In the genomic region with DNA sequence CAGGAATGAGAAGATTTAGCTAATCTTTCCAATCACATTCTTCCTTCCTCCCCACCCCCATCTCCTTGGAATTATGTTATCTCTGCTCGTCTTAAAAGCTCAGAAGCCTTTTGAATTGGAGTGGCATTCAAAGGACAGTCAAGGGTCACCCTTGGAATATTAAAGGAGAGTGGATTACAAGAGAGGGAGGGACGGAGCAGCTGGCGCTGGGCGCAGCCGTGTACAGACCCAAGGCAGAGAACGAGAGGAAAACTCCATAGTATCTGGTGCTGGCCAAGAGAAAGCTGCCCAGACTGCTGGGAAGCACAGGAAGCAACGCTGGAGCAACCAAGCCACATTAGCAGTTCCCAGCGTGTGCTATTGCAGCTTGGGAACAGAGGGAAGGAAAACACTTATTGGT, we compare ENCODE assay signal across 13 cellular contexts.
DNase-seq lines count a peak whose midpoint lies in the region; ATAC-seq and TF ChIP-seq lines count a peak whose summit lies in the region.
"Had no signal": no experiment of that assay in that cellular context is flagged by ENCODE, and none has a peak within 500 bp of the region (broad histone marks: within the 10 kb centered on the region; RNA-seq: fewer than 3 reads in every experiment).

No MANE protein-coding gene starts in this region.

- no peak for TF ChIP-seq CTCF in nephron progenitor cell (IDR thresholded peaks at IDR 0.05)
- TF ChIP-seq CTCF in tibial nerve (IDR thresholded peaks at IDR 0.05) = no peak

- no peak overlapping the region for H3K4me3 ChIP-seq in tibial nerve
- H3K4me3 ChIP-seq: SJSA1, thyroid gland had no signal

- H3K4me1 Mint-ChIP-seq in nephron progenitor cell = peaks cover 15% of the 10 kb centered on the region
- peaks cover 13 to 14% of the 10 kb centered on the region in 2 donors for H3K4me1 Mint-ChIP-seq in stimulated activated naive B cell treated with anti-CD40 and anti-IgM and Interleukin-4, amounts not matched to agents 10 μg/mL and 1 μg/mL and 100 μg/mL, for 72 hours

- H3K27ac ChIP-seq in tibial nerve = no peak overlapping the region
- H3K27ac ChIP-seq: SJSA1, thyroid gland had no signal

- no peaks in the 10 kb centered on the region for H3K36me3 Mint-ChIP-seq in nephron progenitor cell (ENCODE audit: low read depth)
- no peaks in the 10 kb centered on the region for H3K36me3 Mint-ChIP-seq in stimulated activated naive B cell treated with anti-CD40 and anti-IgM and Interleukin-4, amounts not matched to agents 10 μg/mL and 1 μg/mL and 100 μg/mL, for 72 hours

- TF ChIP-seq POLR2A in tibial nerve (IDR thresholded peaks at IDR 0.05) = no peak

- no peak for ATAC-seq in GM18502 (IDR thresholded peaks at IDR 0.05; ENCODE audit: poor library complexity, unreplicated experiment)
- ATAC-seq in stimulated activated naive B cell treated with anti-CD40 and anti-IgM and Interleukin-4, amounts not matched to agents 10 μg/mL and 1 μg/mL and 100 μg/mL, for 72 hours (replicated peaks) = no peak
- ATAC-seq: activated CD8-positive, alpha-beta T cell treated with anti-CD3 and anti-CD28 coated beads for 36 hours had no signal

- H3K27ac Mint-ChIP-seq in nephron progenitor cell = peak overlapping the region; percentile 87
- H3K27ac Mint-ChIP-seq in stimulated activated naive B cell treated with anti-CD40 and anti-IgM and Interleukin-4, amounts not matched to agents 10 μg/mL and 1 μg/mL and 100 μg/mL, for 72 hours = no peak overlapping the region
- H3K27ac Mint-ChIP-seq: activated CD8-positive, alpha-beta T cell treated with anti-CD3 and anti-CD28 coated beads for 36 hours had no signal

- peak overlapping the region; percentile 46 for H3K4me3 Mint-ChIP-seq in nephron progenitor cell
- H3K4me3 Mint-ChIP-seq in stimulated activated naive B cell treated with anti-CD40 and anti-IgM and Interleukin-4, amounts not matched to agents 10 μg/mL and 1 μg/mL and 100 μg/mL, for 72 hours = no peak overlapping the region
- H3K4me3 Mint-ChIP-seq: activated CD8-positive, alpha-beta T cell treated with anti-CD3 and anti-CD28 coated beads for 36 hours had no signal

- H3K9me3 ChIP-seq in tibial nerve = no peaks in the 10 kb centered on the region
- H3K9me3 ChIP-seq: SJSA1, thyroid gland had no signal

- H3K27me3 ChIP-seq in tibial nerve = no peaks in the 10 kb centered on the region
- H3K27me3 ChIP-seq: SJSA1, thyroid gland had no signal

- no peak for TF ChIP-seq EP300 in tibial nerve (IDR thresholded peaks at IDR 0.05)

- peaks cover 3% of the 10 kb centered on the region for H3K9me3 Mint-ChIP-seq in nephron progenitor cell
- no peaks in the 10 kb centered on the region for H3K9me3 Mint-ChIP-seq in stimulated activated naive B cell treated with anti-CD40 and anti-IgM and Interleukin-4, amounts not matched to agents 10 μg/mL and 1 μg/mL and 100 μg/mL, for 72 hours
- H3K9me3 Mint-ChIP-seq: activated CD8-positive, alpha-beta T cell treated with anti-CD3 and anti-CD28 coated beads for 36 hours had no signal

- DNase-seq in DMS53 (lab: John Stamatoyannopoulos, UW) = peak; percentile 87
- DNase-seq in NCI-H146 treated with DMSO at 0.1 percent for 48 hours (lab: John Stamatoyannopoulos, UW; ENCODE audit: unreplicated experiment) = peak; percentile 78
- peak; percentile 80 for DNase-seq in ecto neural progenitor cell (ENCODE audit: low spot score)
- peak; percentile 24 for DNase-seq in nephron progenitor cell
- no peak for DNase-seq in stimulated activated naive B cell treated with anti-CD40 and anti-IgM and Interleukin-4, amounts not matched to agents 10 μg/mL and 1 μg/mL and 100 μg/mL, for 72 hours
- no peak for DNase-seq in G401 (ENCODE audit: low spot score)
- DNase-seq in tibial nerve (ENCODE audit: low spot score in 2 of 2) = no peak
- DNase-seq: activated CD8-positive, alpha-beta T cell treated with anti-CD3 and anti-CD28 coated beads for 36 hours; MV-4-11; stimulated activated CD4-positive, alpha-beta T cell treated with anti-CD3 and anti-CD28 coated beads, Interleukin-1b, Interleukin-23, amount 100 ng/mL, for 48 hours had no signal

- in situ Hi-C loops in G401 (cut with HindIII; ENCODE audit: low sequenced_read_pairs) = no loop called here

- H3K4me1 ChIP-seq in tibial nerve = no peaks in the 10 kb centered on the region
- H3K4me1 ChIP-seq: SJSA1, thyroid gland had no signal

- no peaks in the 10 kb centered on the region for H3K27me3 Mint-ChIP-seq in nephron progenitor cell (ENCODE audit: low read depth, poor library complexity)
- no peaks in the 10 kb centered on the region for H3K27me3 Mint-ChIP-seq in stimulated activated naive B cell treated with anti-CD40 and anti-IgM and Interleukin-4, amounts not matched to agents 10 μg/mL and 1 μg/mL and 100 μg/mL, for 72 hours
- H3K27me3 Mint-ChIP-seq: activated CD8-positive, alpha-beta T cell treated with anti-CD3 and anti-CD28 coated beads for 36 hours had no signal

- 15 to 22% methylated on average over 8 of the region's 8 CpGs for WGBS in tibial nerve, 2 donors

- H3K36me3 ChIP-seq in tibial nerve = no peaks in the 10 kb centered on the region
- H3K36me3 ChIP-seq: SJSA1, thyroid gland had no signal

Comparison
In these comparisons a context has a peak if more than half of its experiments do, and no peak if none do; other contexts are left out.
1. DNase-seq: peak in DMS53 (single experiment), NCI-H146 treated with DMSO at 0.1 percent for 48 hours (single experiment), ecto neural progenitor cell (single experiment) and nephron progenitor cell (single experiment); none in stimulated activated naive B cell treated with anti-CD40 and anti-IgM and Interleukin-4, amounts not matched to agents 10 μg/mL and 1 μg/mL and 100 μg/mL, for 72 hours (single experiment), G401 (single experiment) and tibial nerve (0 of 2).